In genomic region chr13:49827336-49827735, GRCh38 we compare ENCODE assay signal across 8 cellular contexts.
"Had no signal": no experiment of that assay in that cellular context is flagged by ENCODE, and none has a peak within 500 bp of the region (broad histone marks: within the 10 kb centered on the region; RNA-seq: fewer than 3 reads in every experiment).

No MANE protein-coding gene starts in this region.

- ATAC-seq: GM12878 had no signal

- H3K4me3 ChIP-seq: GM12878 had no signal

- DNase-seq: GDM1, GF-D8 had no signal

- FAIRE-seq: G401.6, GM12878, GM12891, GM12892, GM18507, GM19239 had no signal
